8 cellular contexts compared by ENCODE assay signal in genomic region chr3:88203537-88204143, GRCh38. TPM values are rescaled to one million over a fixed set of nuclear protein-coding genes. Genes with fewer than 3 reads are reported as not detected.
A peak's percentile ranks its signal among the peaks of the same experiment; 100 is the strongest.
DNase-seq lines count a peak whose midpoint lies in the region; ATAC-seq, FAIRE-seq and TF ChIP-seq lines count a peak whose summit lies in the region.

No MANE protein-coding gene starts in this region.

- no peak overlapping the region for H3K27ac ChIP-seq in fibroblast of lung (ENCODE audit: insufficient read depth, low read length)
- H3K27ac ChIP-seq in upper lobe of left lung: no peak overlapping the region

- H3K27me3 ChIP-seq in fibroblast of lung (ENCODE audit: control insufficient read depth, insufficient read depth, low read length): no peaks in the 10 kb centered on the region
- no peaks in the 10 kb centered on the region for H3K27me3 ChIP-seq in neuron (ENCODE audit: insufficient read depth, low read length)
- no peaks in the 10 kb centered on the region for H3K27me3 ChIP-seq in upper lobe of left lung

- no peak overlapping the region for H3K9ac ChIP-seq in fibroblast of lung (ENCODE audit: insufficient read depth, low read length)

- H3K79me2 ChIP-seq in fibroblast of lung (ENCODE audit: control insufficient read depth, insufficient read depth, low read length): no peaks in the 10 kb centered on the region

- 10 to 14% methylated on average over 6 of the region's 6 CpGs for WGBS in upper lobe of left lung, 2 donors

- DNase-seq in D721Med (ENCODE audit: insufficient read length, low spot score) (no peak), NCI-H82 treated with DMSO at 0.1 percent for 48 hours (lab: John Stamatoyannopoulos, UW; ENCODE audit: unreplicated experiment) (peak; percentile 11), fibroblast of lung (ENCODE audit: low read depth in 2 of 2) (peak; percentile 52 to 80), upper lobe of left lung (peak in 1 of 2 donors; percentile 55)
- DNase-seq in activated CD8-positive, alpha-beta memory T cell treated with anti-CD3 and anti-CD28 coated beads, Interleukin-2, amount 50 U/mL, for 48 hours: peak; percentile 76

- H3K4me1 ChIP-seq in fibroblast of lung (ENCODE audit: control insufficient read depth, extremely low read depth, insufficient read depth, low read length): no peaks in the 10 kb centered on the region
- H3K4me1 ChIP-seq in neuron (ENCODE audit: insufficient read depth, low read length): no peaks in the 10 kb centered on the region
- H3K4me1 ChIP-seq in upper lobe of left lung: no peaks in the 10 kb centered on the region

- peak; percentile 89 for FAIRE-seq in D721Med (lab: Jason Lieb, UNC)

- H3K4me2 ChIP-seq in fibroblast of lung (ENCODE audit: extremely low read depth, insufficient read depth, low read length): no peak overlapping the region

- TF ChIP-seq CTCF in D721Med (IDR thresholded peaks at IDR 0.05; ENCODE audit: insufficient read depth, missing control alignments): peak; percentile 93
- peak; percentile 92 to 95 for TF ChIP-seq CTCF in fibroblast of lung (conservative IDR thresholded peaks at IDR 0.05 in 1 of 2, IDR thresholded peaks at IDR 0.05 in 1 of 2; ENCODE audit: low read depth in 1 of 2, low read length in 2 of 2)
- peak; percentile 43 to 75 (median 64) for TF ChIP-seq CTCF in upper lobe of left lung (IDR thresholded peaks at IDR 0.05)

- no peak overlapping the region for H2AFZ ChIP-seq in fibroblast of lung (ENCODE audit: low read length)
- peak overlapping the region; percentile 34 for H2AFZ ChIP-seq in neuron (ENCODE audit: low read depth, low read length)

- ATAC-seq in GM19438 (IDR thresholded peaks at IDR 0.05; ENCODE audit: low read depth, unreplicated experiment) (peak; percentile 85), HG03442 (IDR thresholded peaks at IDR 0.05; ENCODE audit: unreplicated experiment) (peak; percentile 95), upper lobe of left lung (ENCODE audit: low FRiP score in 2 of 2) (peak; percentile 82 to 89)

- no peaks in the 10 kb centered on the region for H3K36me3 ChIP-seq in fibroblast of lung (ENCODE audit: control insufficient read depth, insufficient read depth, low read length)
- H3K36me3 ChIP-seq in neuron (ENCODE audit: insufficient read depth, low read length): no peaks in the 10 kb centered on the region
- H3K36me3 ChIP-seq in upper lobe of left lung: no peaks in the 10 kb centered on the region

- no peaks in the 10 kb centered on the region for H3K9me3 ChIP-seq in fibroblast of lung (ENCODE audit: control insufficient read depth, insufficient read depth, low read depth, low read length)
- no peaks in the 10 kb centered on the region for H3K9me3 ChIP-seq in neuron (ENCODE audit: low read length)
- H3K9me3 ChIP-seq in upper lobe of left lung: no peaks in the 10 kb centered on the region

- TF ChIP-seq EP300 in upper lobe of left lung (IDR thresholded peaks at IDR 0.05): no peak

- H4K20me1 ChIP-seq in fibroblast of lung (ENCODE audit: control insufficient read depth, extremely low read depth, insufficient read depth, low read length): no peaks in the 10 kb centered on the region

- peak overlapping the region in 1 of 4 experiments; percentile 5 for H3K4me3 ChIP-seq in fibroblast of lung (replicated peaks in 1 of 4; ENCODE audit: control extremely low read depth in 1 of 4, insufficient read depth in 1 of 4, low read depth in 3 of 4, low read length in 4 of 4)
- no peak overlapping the region for H3K4me3 ChIP-seq in neuron (ENCODE audit: low read length)
- H3K4me3 ChIP-seq in upper lobe of left lung: no peak overlapping the region

- no peak for TF ChIP-seq POLR2A in upper lobe of left lung (IDR thresholded peaks at IDR 0.05)

RNA-seq across cellular contexts. Expression of gene C3orf38, which starts 53.9 kb away (rescaled TPM):
- 26.4 and 27.2 TPM in 2 replicates for total RNA-seq in fibroblast of lung
- 20.5 and 24.5 TPM in 2 replicates for polyA plus RNA-seq in fibroblast of lung
- 15.4 and 18.4 TPM in 2 replicates for polyA plus RNA-seq in fibroblast of lung (2012)
- 5.6 and 8.7 TPM in 2 replicates for polyA minus RNA-seq in fibroblast of lung (ENCODE audit: low replicate concordance)
- total RNA-seq in upper lobe of left lung: 10 to 100 TPM; 10.1 to 28.9 (median 20.4) TPM
